23 cellular contexts compared by ENCODE assay signal in the genomic region with DNA sequence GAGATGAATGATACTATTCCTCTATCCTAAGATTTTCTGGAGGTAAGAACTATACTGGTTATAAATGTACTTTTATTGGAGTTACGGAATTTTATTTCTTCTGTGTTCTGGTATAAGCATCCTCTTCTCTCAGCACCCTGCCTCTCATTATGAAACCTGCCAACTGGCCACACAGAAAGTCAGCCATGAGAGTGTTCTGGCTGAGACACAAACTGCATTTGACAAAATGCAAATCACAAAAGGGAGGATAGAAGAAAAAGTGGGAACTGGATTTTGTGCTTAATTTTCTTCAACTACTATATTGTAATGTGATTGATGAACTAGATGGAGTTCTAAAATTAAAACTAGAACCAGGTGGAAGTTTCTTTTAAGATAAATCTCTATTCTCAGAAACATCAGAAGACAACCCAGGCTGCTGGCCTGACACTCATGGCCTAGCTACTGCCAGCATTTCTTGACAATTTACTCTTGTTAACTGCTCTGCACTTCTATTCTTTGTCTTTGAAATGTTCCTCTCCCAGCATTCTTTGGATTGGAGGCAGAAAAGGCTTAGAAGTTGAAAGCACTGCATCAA.
DNase-seq lines count a peak whose midpoint lies in the region; ATAC-seq and TF ChIP-seq lines count a peak whose summit lies in the region.
"Had no signal": no experiment of that assay in that cellular context is flagged by ENCODE, and none has a peak within 500 bp of the region (broad histone marks: within the 10 kb centered on the region; RNA-seq: fewer than 3 reads in every experiment).

No MANE protein-coding gene starts in this region.

- H3K4me1 ChIP-seq in cardiac muscle cell (ENCODE audit: low read depth) (peaks cover 3% of the 10 kb centered on the region), PC-9 (replicated peaks; ENCODE audit: insufficient read depth) (peaks cover 7% of the 10 kb centered on the region)
- H3K4me1 ChIP-seq: Peyer's patch had no signal

- H3K27ac ChIP-seq in cardiac muscle cell = peak overlapping the region; percentile 11
- no peak overlapping the region for H3K27ac ChIP-seq in PC-9
- H3K27ac ChIP-seq: 22Rv1, Peyer's patch, SK-N-MC had no signal

- DNase-seq in cardiac muscle cell (ENCODE audit: low read depth in 1 of 2, low spot score in 1 of 2) (no peak), Right ventricle myocardium superior (no peak), hippocampal formation (lab: John Stamatoyannopoulos, UW) (peak; percentile 25 to 43), pons (ENCODE audit: low spot score) (peak; percentile 74), 8988T (no peak), PC-9 (no peak), NCI-H1092 treated with DMSO at 0.1 percent for 48 hours (lab: John Stamatoyannopoulos, UW) (no peak)
- DNase-seq: Calu3, DMS79 treated with DMSO at 0.1 percent for 48 hours, GF-D8, Kasumi-1, NCI-H1105, NCI-H146, NCI-H1930, NCI-H2107, NCI-H446 treated with DMSO at 0.1 percent for 48 hours, NCI-H526, NCI-H82, Peyer's patch, SIG-M5 had no signal

- no peak for TF ChIP-seq CTCF in cardiac muscle cell (IDR thresholded peaks at IDR 0.05; ENCODE audit: low read depth, low read length)
- no peak for TF ChIP-seq CTCF in PC-9 (conservative IDR thresholded peaks at IDR 0.05)

- no peaks in the 10 kb centered on the region for H3K9me3 ChIP-seq in cardiac muscle cell (ENCODE audit: low read depth)
- no peaks in the 10 kb centered on the region for H3K9me3 ChIP-seq in PC-9 (ENCODE audit: insufficient read depth, low read depth)
- H3K9me3 ChIP-seq: Peyer's patch had no signal

- no peak overlapping the region for H3K4me2 ChIP-seq in PC-9

- H4K20me1 ChIP-seq in PC-9 (ENCODE audit: insufficient read depth) = no peaks in the 10 kb centered on the region

- CTCF ChIA-PET in PC-9 (lab: Charles Lee) = no interaction called here

- H3F3A ChIP-seq in PC-9 (ENCODE audit: insufficient read depth, low read depth) = peaks cover 6% of the 10 kb centered on the region; the same call in 1 of the 2 replicates

- H3K36me3 ChIP-seq in cardiac muscle cell = no peaks in the 10 kb centered on the region
- H3K36me3 ChIP-seq in PC-9 (ENCODE audit: low read depth) = no peaks in the 10 kb centered on the region
- H3K36me3 ChIP-seq: Peyer's patch had no signal

- POLR2A ChIA-PET in PC-9 (lab: Charles Lee; ENCODE audit: unreplicated experiment) = no interaction called here

- H3K4me3 ChIP-seq in cardiac muscle cell (no peak overlapping the region), PC-9 (no peak overlapping the region)
- H3K4me3 ChIP-seq: Peyer's patch, SK-N-MC had no signal

- no peak for ATAC-seq in Right ventricle myocardium superior (ENCODE audit: poor library complexity)
- ATAC-seq: HepG2 had no signal

- H3K9me2 ChIP-seq in PC-9 (ENCODE audit: insufficient read depth) = no peaks in the 10 kb centered on the region

- no peak overlapping the region for H2AFZ ChIP-seq in PC-9

- no peaks in the 10 kb centered on the region for H3K79me2 ChIP-seq in PC-9 (ENCODE audit: low read depth)

- no TSS peak for BruUV-seq in PC-9 (replicated peaks; lab: Mats Ljungman, UMichigan)

- H3K27me3 ChIP-seq in cardiac muscle cell (no peaks in the 10 kb centered on the region), PC-9 (ENCODE audit: insufficient read depth, low read depth) (no peaks in the 10 kb centered on the region)
- H3K27me3 ChIP-seq: Peyer's patch had no signal

- intact Hi-C loops in Right ventricle myocardium superior (cut with DNase I) (no loop called here), PC-9 (cut with micrococcal nuclease; ENCODE audit: unreplicated experiment) (no loop called here)

Comparison
In these comparisons a context has a peak if more than half of its experiments do, and no peak if none do; other contexts are left out.
1. DNase-seq: peak in hippocampal formation (2 of 2) and pons (single experiment); none in cardiac muscle cell (0 of 2), Right ventricle myocardium superior (single experiment), 8988T (single experiment), PC-9 (0 of 2) and NCI-H1092 treated with DMSO at 0.1 percent for 48 hours (single experiment).